ENCODE assay signal across 1 cellular context in the genomic region with DNA sequence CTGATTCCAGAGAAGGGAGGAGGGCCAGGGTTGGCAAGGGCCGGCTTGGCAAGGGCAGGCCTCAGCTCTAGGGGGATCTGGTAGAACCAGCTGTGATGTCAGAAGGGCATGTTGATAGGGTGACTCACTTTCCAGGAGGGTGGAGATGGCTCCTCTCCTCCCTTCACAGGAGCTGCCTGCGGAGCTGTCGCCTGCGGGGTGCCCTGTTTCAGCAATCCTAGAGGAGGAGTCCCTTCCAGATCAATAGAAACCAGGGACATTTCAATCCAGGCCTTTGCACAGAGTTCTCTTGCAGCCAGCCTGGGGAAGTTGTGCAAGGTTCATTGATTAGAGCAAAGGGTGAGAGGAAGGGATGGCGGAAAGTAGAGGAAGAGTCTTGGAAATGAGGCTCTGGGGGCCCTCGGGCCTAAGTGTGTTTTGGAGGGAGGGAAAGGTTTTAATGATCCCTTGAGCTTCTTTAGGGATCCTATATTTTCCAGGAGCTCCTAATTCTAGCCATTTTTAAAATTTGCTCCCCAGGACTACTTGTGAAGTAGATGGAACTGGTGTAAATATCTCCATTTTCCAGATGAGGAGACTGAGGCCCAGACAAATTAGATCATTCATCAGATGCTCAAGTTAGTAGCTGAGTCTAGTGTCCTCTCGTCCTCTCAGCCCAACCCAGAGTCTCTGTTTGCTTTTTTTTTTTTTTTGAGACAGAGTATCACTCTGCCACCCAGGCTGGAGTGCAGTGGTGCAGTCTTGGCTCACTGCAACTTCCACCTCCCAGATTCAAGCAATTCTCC.
TF ChIP-seq lines count a peak whose summit lies in the region.

No MANE protein-coding gene starts in this region.

TF ChIP-seq in HepG2, 621 proteins besides CTCF, POLR2A, EP300 and RAD21 (continued from another document):
- TF ChIP-seq, protein P1, sequence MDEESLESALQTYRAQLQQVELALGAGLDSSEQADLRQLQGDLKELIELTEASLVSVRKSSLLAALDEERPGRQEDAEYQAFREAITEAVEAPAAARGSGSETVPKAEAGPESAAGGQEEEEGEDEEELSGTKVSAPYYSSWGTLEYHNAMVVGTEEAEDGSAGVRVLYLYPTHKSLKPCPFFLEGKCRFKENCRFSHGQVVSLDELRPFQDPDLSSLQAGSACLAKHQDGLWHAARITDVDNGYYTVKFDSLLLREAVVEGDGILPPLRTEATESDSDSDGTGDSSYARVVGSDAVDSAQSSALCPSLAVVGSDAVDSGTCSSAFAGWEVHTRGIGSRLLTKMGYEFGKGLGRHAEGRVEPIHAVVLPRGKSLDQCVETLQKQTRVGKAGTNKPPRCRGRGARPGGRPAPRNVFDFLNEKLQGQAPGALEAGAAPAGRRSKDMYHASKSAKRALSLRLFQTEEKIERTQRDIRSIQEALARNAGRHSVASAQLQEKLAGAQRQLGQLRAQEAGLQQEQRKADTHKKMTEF (CRISPR knock-in tag; IDR thresholded peaks at IDR 0.05), result 0 out of 2 replicates have a peak, but pooled peaks have one; percentile 37
- TF ChIP-seq, protein P2, sequence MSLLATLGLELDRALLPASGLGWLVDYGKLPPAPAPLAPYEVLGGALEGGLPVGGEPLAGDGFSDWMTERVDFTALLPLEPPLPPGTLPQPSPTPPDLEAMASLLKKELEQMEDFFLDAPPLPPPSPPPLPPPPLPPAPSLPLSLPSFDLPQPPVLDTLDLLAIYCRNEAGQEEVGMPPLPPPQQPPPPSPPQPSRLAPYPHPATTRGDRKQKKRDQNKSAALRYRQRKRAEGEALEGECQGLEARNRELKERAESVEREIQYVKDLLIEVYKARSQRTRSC (CRISPR knock-in tag; IDR thresholded peaks at IDR 0.05; ENCODE audit: low read depth), result no peak
- TF ChIP-seq, protein P3, sequence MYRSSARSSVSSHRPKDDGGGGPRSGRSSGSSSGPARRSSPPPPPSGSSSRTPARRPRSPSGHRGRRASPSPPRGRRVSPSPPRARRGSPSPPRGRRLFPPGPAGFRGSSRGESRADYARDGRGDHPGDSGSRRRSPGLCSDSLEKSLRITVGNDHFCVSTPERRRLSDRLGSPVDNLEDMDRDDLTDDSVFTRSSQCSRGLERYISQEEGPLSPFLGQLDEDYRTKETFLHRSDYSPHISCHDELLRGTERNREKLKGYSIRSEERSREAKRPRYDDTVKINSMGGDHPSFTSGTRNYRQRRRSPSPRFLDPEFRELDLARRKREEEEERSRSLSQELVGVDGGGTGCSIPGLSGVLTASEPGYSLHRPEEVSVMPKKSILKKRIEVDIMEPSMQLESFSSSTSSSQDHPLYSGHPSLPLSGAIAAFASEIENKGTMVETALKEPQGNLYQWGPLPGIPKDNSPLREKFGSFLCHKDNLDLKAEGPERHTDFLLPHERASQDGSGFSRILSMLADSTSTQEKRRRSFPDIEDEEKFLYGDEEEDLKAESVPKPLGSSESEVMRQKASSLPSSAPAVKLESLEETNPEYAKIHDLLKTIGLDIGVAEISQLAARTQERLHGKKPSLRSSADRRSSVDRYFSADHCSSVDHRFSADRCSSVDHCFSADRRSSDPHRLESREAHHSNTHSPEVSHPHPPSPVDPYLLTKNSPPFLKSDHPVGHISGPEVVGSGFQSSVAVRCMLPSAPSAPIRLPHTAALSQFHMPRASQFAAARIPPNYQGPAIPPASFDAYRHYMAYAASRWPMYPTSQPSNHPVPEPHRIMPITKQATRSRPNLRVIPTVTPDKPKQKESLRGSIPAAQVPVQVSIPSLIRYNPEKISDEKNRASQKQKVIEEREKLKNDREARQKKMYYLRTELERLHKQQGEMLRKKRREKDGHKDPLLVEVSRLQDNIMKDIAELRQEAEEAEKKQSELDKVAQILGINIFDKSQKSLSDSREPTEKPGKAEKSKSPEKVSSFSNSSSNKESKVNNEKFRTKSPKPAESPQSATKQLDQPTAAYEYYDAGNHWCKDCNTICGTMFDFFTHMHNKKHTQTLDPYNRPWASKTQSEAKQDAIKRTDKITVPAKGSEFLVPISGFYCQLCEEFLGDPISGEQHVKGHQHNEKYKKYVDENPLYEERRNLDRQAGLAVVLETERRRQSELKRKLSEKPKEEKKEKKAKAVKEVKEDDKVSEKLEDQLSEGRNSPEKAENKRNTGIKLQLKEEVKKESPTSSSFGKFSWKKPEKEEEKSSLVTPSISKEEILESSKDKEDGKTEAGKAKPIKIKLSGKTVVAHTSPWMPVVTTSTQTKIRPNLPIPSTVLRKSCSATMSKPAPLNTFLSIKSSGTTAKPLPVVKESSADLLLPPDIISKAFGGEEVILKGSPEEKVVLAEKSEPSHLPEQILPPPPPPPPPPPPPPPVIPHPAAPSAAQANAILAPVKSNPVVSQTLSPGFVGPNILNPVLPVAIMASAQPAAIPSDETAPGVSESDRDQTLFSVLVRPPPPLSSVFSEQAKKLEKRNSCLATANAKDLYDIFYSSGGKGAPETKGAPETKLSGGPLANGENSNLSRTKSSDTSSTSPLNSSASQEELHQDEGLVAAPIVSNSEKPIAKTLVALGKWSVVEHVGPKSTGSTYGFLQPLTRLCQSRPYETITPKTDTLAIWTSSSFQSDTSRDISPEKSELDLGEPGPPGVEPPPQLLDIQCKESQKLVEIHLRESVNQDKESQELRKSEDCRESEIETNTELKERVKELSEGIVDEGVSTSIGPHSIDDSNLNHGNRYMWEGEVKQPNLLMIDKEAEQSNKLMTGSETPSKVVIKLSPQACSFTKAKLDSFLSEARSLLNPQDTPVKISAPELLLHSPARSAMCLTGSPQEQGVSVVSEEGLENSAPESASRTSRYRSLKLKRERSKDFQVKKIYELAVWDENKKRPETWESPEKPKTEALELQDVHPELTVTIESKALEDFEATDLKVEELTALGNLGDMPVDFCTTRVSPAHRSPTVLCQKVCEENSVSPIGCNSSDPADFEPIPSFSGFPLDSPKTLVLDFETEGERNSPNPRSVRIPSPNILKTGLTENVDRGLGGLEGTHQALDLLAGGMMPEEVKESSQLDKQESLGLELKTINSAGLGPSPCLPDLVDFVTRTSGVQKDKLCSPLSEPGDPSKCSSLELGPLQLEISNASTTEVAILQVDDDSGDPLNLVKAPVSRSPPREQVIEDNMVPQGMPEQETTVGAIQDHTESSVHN (CRISPR knock-in tag; IDR thresholded peaks at IDR 0.05), result no peak
- no peak for TF ChIP-seq MBNL3 (CRISPR knock-in tag; conservative IDR thresholded peaks at IDR 0.05)
- 0 out of 2 replicates have a peak, but pooled peaks have one; percentile 39 for TF ChIP-seq POGZ (CRISPR knock-in tag; IDR thresholded peaks at IDR 0.05)
- no peak for TF ChIP-seq LCORL (IDR thresholded peaks at IDR 0.05)
- TF ChIP-seq LCORL (CRISPR knock-in tag; IDR thresholded peaks at IDR 0.05), result no peak
- no peak for TF ChIP-seq ZKSCAN8 (CRISPR knock-in tag; IDR thresholded peaks at IDR 0.05; ENCODE audit: borderline replicate concordance)
- no peak for TF ChIP-seq NPAS2 (CRISPR knock-in tag; IDR thresholded peaks at IDR 0.05; ENCODE audit: borderline replicate concordance)
- TF ChIP-seq XRCC5 (optimal IDR thresholded peaks at IDR 0.05; ENCODE audit: low read length), result peak; percentile 48
- no peak for TF ChIP-seq KLF16 (CRISPR knock-in tag; IDR thresholded peaks at IDR 0.05)
TF ChIP-seq in HepG2: peak in this region for 108.
